ENCODE assay signal across 20 cellular contexts in the genomic region with DNA sequence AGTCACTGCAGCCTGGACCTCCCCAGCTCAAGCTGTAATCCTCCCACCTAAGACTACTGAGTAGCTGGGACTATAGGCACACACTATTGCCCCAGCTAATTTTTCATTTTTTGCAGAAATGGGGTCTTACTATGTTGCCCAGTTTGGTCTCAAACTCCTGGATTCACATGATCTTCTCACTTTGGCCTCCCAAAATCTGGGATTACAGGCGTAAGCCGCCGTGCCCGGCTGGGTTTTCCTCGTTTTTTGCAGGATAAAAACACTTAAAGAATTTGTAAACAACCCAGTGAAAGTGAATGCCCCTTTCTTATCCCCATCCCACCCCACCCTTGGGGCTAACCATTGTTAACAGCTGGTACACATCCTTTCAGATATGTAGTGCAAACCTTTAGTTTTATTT. TPM values are rescaled to one million over a fixed set of nuclear protein-coding genes. Genes with fewer than 3 reads are reported as not detected.
DNase-seq lines count a peak whose midpoint lies in the region; ATAC-seq, FAIRE-seq and TF ChIP-seq lines count a peak whose summit lies in the region.
"Had no signal": no experiment of that assay in that cellular context is flagged by ENCODE, and none has a peak within 500 bp of the region (broad histone marks: within the 10 kb centered on the region; RNA-seq: fewer than 3 reads in every experiment).

No MANE protein-coding gene starts in this region.

- no peak for ATAC-seq in Right ventricle myocardium superior (ENCODE audit: poor library complexity)
- ATAC-seq in K562: no peak
- ATAC-seq in GM18511 (IDR thresholded peaks at IDR 0.05; ENCODE audit: unreplicated experiment): no peak

- H3K9me1 ChIP-seq in K562 (ENCODE audit: control insufficient read depth, insufficient read depth, low read length): no peaks in the 10 kb centered on the region

- no peak overlapping the region for H2AFZ ChIP-seq in K562 (ENCODE audit: low read depth, low read length)
- H2AFZ ChIP-seq: GM23248 had no signal

- H3K4me3 ChIP-seq in left ventricle myocardium inferior: no peak overlapping the region
- H3K4me3 ChIP-seq in K562: no peak overlapping the region
- H3K4me3 ChIP-seq in suprapubic skin: no peak overlapping the region
- H3K4me3 ChIP-seq: GM23248, HAP-1 had no signal

- no peak for TF ChIP-seq POLR2A in K562 (conservative IDR thresholded peaks at IDR 0.05)
- no peak for TF ChIP-seq POLR2A in suprapubic skin (IDR thresholded peaks at IDR 0.05)

- CTCF ChIA-PET in K562 (lab: Yijun Ruan, JAX; ENCODE audit: low intra/inter-chr PET ratio): no interaction called here

- POLR2A ChIA-PET in K562 (lab: Yijun Ruan, JAX): interaction anchor here (0.7 to 2.9 kb wide), 2 partner anchors 15 to 20 kb away, joined by 3 to 15 read pairs; no protein-coding TSS in a partner anchor

- H3K79me2 ChIP-seq in K562 (ENCODE audit: control insufficient read depth, insufficient read depth, low read length): no peaks in the 10 kb centered on the region

- in situ Hi-C loops in K562 (cut with MboI): no loop called here

- intact Hi-C loops in left ventricle myocardium inferior (cut with micrococcal nuclease) (no loop called here), Right ventricle myocardium superior (cut with DNase I) (no loop called here), K562 (cut with micrococcal nuclease) (no loop called here)

- H3K36me3 ChIP-seq in left ventricle myocardium inferior: peaks cover 55% of the 10 kb centered on the region
- H3K36me3 ChIP-seq in K562 (ENCODE audit: control insufficient read depth, insufficient read depth, low read length): peaks cover 39% of the 10 kb centered on the region; the same call in 2 of the 3 replicates
- peaks cover 46% of the 10 kb centered on the region for H3K36me3 ChIP-seq in suprapubic skin

- 80% methylated on average over 5 of the region's 5 CpGs for WGBS in K562 (ENCODE audit: insufficient coverage, low coverage, missing lambda C conversion rate)
- 84% methylated on average over 5 of the region's 5 CpGs for whole genome bisulfite sequencing in suprapubic skin

- BruUV-seq in K562 (replicated peaks; lab: Mats Ljungman, UMichigan): no TSS peak

- H3K27me3 ChIP-seq in left ventricle myocardium inferior (ENCODE audit: low read depth): no peaks in the 10 kb centered on the region
- no peaks in the 10 kb centered on the region for H3K27me3 ChIP-seq in K562 (ENCODE audit: control insufficient read depth in 2 of 2, insufficient read depth in 2 of 2, low read length in 2 of 2)
- no peaks in the 10 kb centered on the region for H3K27me3 ChIP-seq in suprapubic skin

- TF ChIP-seq EP300 in K562 (IDR thresholded peaks at IDR 0.05; ENCODE audit: low read length) (no peak), suprapubic skin (IDR thresholded peaks at IDR 0.05) (no peak)

- H4K20me1 ChIP-seq in K562 (replicated peaks; ENCODE audit: control insufficient read depth, insufficient read depth, low read length): peaks cover 6% of the 10 kb centered on the region; the same call in 1 of the 2 replicates

- H3K9ac ChIP-seq in K562 (ENCODE audit: insufficient read depth in 1 of 2, low read depth in 2 of 2, low read length in 2 of 2): no peak overlapping the region
- H3K9ac ChIP-seq: GM23248 had no signal

- DNase-seq in left ventricle myocardium inferior (no peak), Right ventricle myocardium superior (no peak), K562 (ENCODE audit: extremely low read depth in 1 of 4, low spot score in 3 of 4) (peak in 2 of 4 experiments; percentile 5), suprapubic skin (ENCODE audit: low spot score in 2 of 2) (peak in 1 of 2 donors; percentile 47), hepatic stellate cell (ENCODE audit: low spot score) (no peak)
- DNase-seq: ACHN; Caco-2; CD4-positive, alpha-beta T cell; GM23248; HFFc6; IMR-90 had no signal

- no peak for TF ChIP-seq RAD21 in K562 (CRISPR knock-in tag; conservative IDR thresholded peaks at IDR 0.05 in 1 of 2, IDR thresholded peaks at IDR 0.05 in 1 of 2)

- H3K4me1 ChIP-seq in left ventricle myocardium inferior: peaks cover 73% of the 10 kb centered on the region
- H3K4me1 ChIP-seq in K562 (replicated peaks in 1 of 2; ENCODE audit: control insufficient read depth in 2 of 2, insufficient read depth in 2 of 2, low read length in 2 of 2): peaks cover 0 to 7% of the 10 kb centered on the region in 2 experiments; a peak in 2 of 5 replicates
- H3K4me1 ChIP-seq in suprapubic skin: peaks cover 76% of the 10 kb centered on the region
- H3K4me1 ChIP-seq: Caco-2, HAP-1 had no signal

- TF ChIP-seq CTCF in left ventricle myocardium inferior (IDR thresholded peaks at IDR 0.05; ENCODE audit: borderline replicate concordance) (no peak), K562 (IDR thresholded peaks at IDR 0.05 in 2 of 3, conservative IDR thresholded peaks at IDR 0.05 in 1 of 3; ENCODE audit: insufficient read depth in 2 of 3, low read depth in 1 of 3, low read length in 3 of 3) (no peak), suprapubic skin (IDR thresholded peaks at IDR 0.05) (no peak)

- no peak overlapping the region for H3K4me2 ChIP-seq in K562 (ENCODE audit: insufficient read depth, low read length)

- H3K27ac ChIP-seq in left ventricle myocardium inferior (replicated peaks) (peak overlapping the region; percentile 79), K562 (ENCODE audit: extremely low read depth, low read depth, low read length) (no peak overlapping the region), suprapubic skin (peak overlapping the region; percentile 51)
- H3K27ac ChIP-seq: C4-2B, GM23248 had no signal

- FAIRE-seq in K562 (lab: Jason Lieb, UNC): no peak
- FAIRE-seq: A204.1, D721Med, G401.6, GM12891, HTR-8/SVneo had no signal

- H3K9me3 ChIP-seq in left ventricle myocardium inferior (replicated peaks) (no peaks in the 10 kb centered on the region), K562 (replicated peaks; ENCODE audit: control insufficient read depth, insufficient read depth, low read depth, low read length) (no peaks in the 10 kb centered on the region), suprapubic skin (no peaks in the 10 kb centered on the region)
- H3K9me3 ChIP-seq: Caco-2, HAP-1 had no signal

RNA-seq across cellular contexts. Expression of gene CLTB, which starts 7.7 kb away (rescaled TPM):
- 216 TPM for total RNA-seq in left ventricle myocardium inferior
- total RNA-seq in Right ventricle myocardium superior: 209 TPM
- 8.7 and 27.7 TPM in 2 replicates for total RNA-seq in K562 (2011; cell fraction: chromatin; rRNA removed; ENCODE audit: low replicate concordance)
- 17.0 and 19.1 TPM in 2 replicates for total RNA-seq in K562 (2011; cell fraction: nucleolus; rRNA removed)
- total RNA-seq in K562 (2011; cell fraction: nucleoplasm; rRNA removed): 18.7 and 31.4 TPM in 2 replicates
- total RNA-seq in K562 (2014; rRNA removed): 111 and 117 TPM in 2 replicates
- total RNA-seq in K562 (2014; rRNA removed; fragmentation: Illumina TruSeq; extraction: Trizol): 15.2 and 17.4 TPM in 2 replicates
- 39.0 and 39.7 TPM in 2 replicates for total RNA-seq in K562 (2015; rRNA removed; fragmentation: Illumina TruSeq; extraction: Trizol)
- 54.7 and 69.0 TPM in 2 replicates for total RNA-seq in K562 (2021)
- polyA plus RNA-seq in K562 (2011; rRNA removed): 33.1 and 41.1 TPM in 2 replicates
- 47.3 and 113 TPM in 2 replicates for polyA plus RNA-seq in K562 (2011; cell fraction: cytosol; rRNA removed)
- polyA plus RNA-seq in K562 (2011; cell fraction: nucleus; rRNA removed): 28.1 and 43.0 TPM in 2 replicates
- polyA plus RNA-seq in K562 (2012): 55.6 and 65.9 TPM in 2 replicates
- 31.4 and 55.9 TPM in 2 replicates for polyA plus RNA-seq in K562 (2014; fragmentation: Illumina TruSeq; extraction: Trizol)
- polyA plus RNA-seq in K562 (2014; fragmentation: Nextera tagmentation; extraction: Ambion mirVana): 1 to 10 TPM; 1.8 to 3.5 TPM
- polyA plus RNA-seq in K562 (2014; rRNA removed): 84.2 and 84.6 TPM in 2 replicates
- polyA minus RNA-seq in K562 (2011; rRNA and poly(A)+ RNA removed): 17.0 and 24.2 TPM in 2 replicates
- 25.4 and 28.5 TPM in 2 replicates for polyA minus RNA-seq in K562 (2011; cell fraction: cytosol; rRNA and poly(A)+ RNA removed)
- polyA minus RNA-seq in K562 (2011; cell fraction: nucleus; rRNA and poly(A)+ RNA removed): 7.8 and 8.3 TPM in 2 replicates
- total RNA-seq in suprapubic skin: 100 to 1,000 TPM; 298 to 644 (median 435) TPM

RNA-seq across cellular contexts. Expression of gene HIGD2A, which starts 20.0 kb away (rescaled TPM):
- 217 TPM for total RNA-seq in left ventricle myocardium inferior
- total RNA-seq in Right ventricle myocardium superior: 210 TPM
- 8.9 and 23.0 TPM in 2 replicates for total RNA-seq in K562 (2011; cell fraction: chromatin; rRNA removed; ENCODE audit: low replicate concordance)
- 31.7 and 39.2 TPM in 2 replicates for total RNA-seq in K562 (2011; cell fraction: nucleolus; rRNA removed)
- 38.3 and 59.1 TPM in 2 replicates for total RNA-seq in K562 (2011; cell fraction: nucleoplasm; rRNA removed)
- 193 and 230 TPM in 2 replicates for total RNA-seq in K562 (2014; rRNA removed)
- 86.1 and 94.7 TPM in 2 replicates for total RNA-seq in K562 (2014; rRNA removed; fragmentation: Illumina TruSeq; extraction: Trizol)
- total RNA-seq in K562 (2015; rRNA removed; fragmentation: Illumina TruSeq; extraction: Trizol): 161 and 163 TPM in 2 replicates
- total RNA-seq in K562 (2021): 150 and 154 TPM in 2 replicates
- polyA plus RNA-seq in K562 (2011; rRNA removed): 121 and 166 TPM in 2 replicates
- polyA plus RNA-seq in K562 (2011; cell fraction: cytosol; rRNA removed): 306 and 470 TPM in 2 replicates
- polyA plus RNA-seq in K562 (2011; cell fraction: nucleus; rRNA removed): 70.5 and 75.2 TPM in 2 replicates
- 187 and 315 TPM in 2 replicates for polyA plus RNA-seq in K562 (2012)
- polyA plus RNA-seq in K562 (2014; fragmentation: Illumina TruSeq; extraction: Trizol): 144 and 249 TPM in 2 replicates
- polyA plus RNA-seq in K562 (2014; fragmentation: Nextera tagmentation; extraction: Ambion mirVana): 100 to 1,000 TPM; 232 to 235 TPM
- polyA plus RNA-seq in K562 (2014; rRNA removed): 264 and 272 TPM in 2 replicates
- polyA minus RNA-seq in K562 (2011; rRNA and poly(A)+ RNA removed): 38.5 and 45.4 TPM in 2 replicates
- 64.4 and 107 TPM in 2 replicates for polyA minus RNA-seq in K562 (2011; cell fraction: cytosol; rRNA and poly(A)+ RNA removed)
- polyA minus RNA-seq in K562 (2011; cell fraction: nucleus; rRNA and poly(A)+ RNA removed): 21.5 and 40.7 TPM in 2 replicates
- 100 to 1,000 TPM; 119 to 173 (median 161) TPM for total RNA-seq in suprapubic skin

RNA-seq across cellular contexts. Expression of gene NOP16, which starts 20.2 kb away (rescaled TPM):
- total RNA-seq in left ventricle myocardium inferior (19.1 TPM), Right ventricle myocardium superior (18.7 TPM), K562 (2014; rRNA removed) (92.5 and 116 TPM in 2 replicates), K562 (2014; rRNA removed; fragmentation: Illumina TruSeq; extraction: Trizol) (80.3 and 98.2 TPM in 2 replicates), K562 (2015; rRNA removed; fragmentation: Illumina TruSeq; extraction: Trizol) (143 and 148 TPM in 2 replicates), K562 (2021) (116 and 120 TPM in 2 replicates), suprapubic skin (10 to 100 TPM; 21.9 to 33.9 (median 30.5) TPM)
- total RNA-seq in K562 (2011; cell fraction: chromatin; rRNA removed; ENCODE audit: low replicate concordance): 76.0 and 149 TPM in 2 replicates
- total RNA-seq in K562 (2011; cell fraction: nucleolus; rRNA removed): 135 and 143 TPM in 2 replicates
- 111 and 128 TPM in 2 replicates for total RNA-seq in K562 (2011; cell fraction: nucleoplasm; rRNA removed)
- polyA plus RNA-seq in K562 (2011; rRNA removed) (121 and 136 TPM in 2 replicates), K562 (2014; fragmentation: Illumina TruSeq; extraction: Trizol) (161 and 166 TPM in 2 replicates), K562 (2014; fragmentation: Nextera tagmentation; extraction: Ambion mirVana) (100 to 1,000 TPM; 183 to 342 TPM), K562 (2014; rRNA removed) (174 and 221 TPM in 2 replicates)
- 104 and 115 TPM in 2 replicates for polyA plus RNA-seq in K562 (2011; cell fraction: cytosol; rRNA removed)
- 133 and 168 TPM in 2 replicates for polyA plus RNA-seq in K562 (2011; cell fraction: nucleus; rRNA removed)
- polyA plus RNA-seq in K562 (2012): 49.6 and 125 TPM in 2 replicates
- polyA minus RNA-seq in K562 (2011; rRNA and poly(A)+ RNA removed): 60.7 and 71.9 TPM in 2 replicates
- polyA minus RNA-seq in K562 (2011; cell fraction: cytosol; rRNA and poly(A)+ RNA removed): 42.1 and 58.9 TPM in 2 replicates
- 83.7 and 100 TPM in 2 replicates for polyA minus RNA-seq in K562 (2011; cell fraction: nucleus; rRNA and poly(A)+ RNA removed)

RNA-seq across cellular contexts. Expression of gene FAF2, which starts 39.6 kb away (rescaled TPM):
- total RNA-seq in left ventricle myocardium inferior: 13.0 TPM
- 12.3 TPM for total RNA-seq in Right ventricle myocardium superior
- 48.2 and 98.0 TPM in 2 replicates for total RNA-seq in K562 (2011; cell fraction: chromatin; rRNA removed; ENCODE audit: low replicate concordance)
- 45.0 and 52.5 TPM in 2 replicates for total RNA-seq in K562 (2011; cell fraction: nucleolus; rRNA removed)
- 70.0 and 90.6 TPM in 2 replicates for total RNA-seq in K562 (2011; cell fraction: nucleoplasm; rRNA removed)
- total RNA-seq in K562 (2014; rRNA removed): 25.6 and 29.0 TPM in 2 replicates
- total RNA-seq in K562 (2014; rRNA removed; fragmentation: Illumina TruSeq; extraction: Trizol): 37.8 and 41.6 TPM in 2 replicates
- 35.4 and 36.1 TPM in 2 replicates for total RNA-seq in K562 (2015; rRNA removed; fragmentation: Illumina TruSeq; extraction: Trizol)
- 33.7 and 37.7 TPM in 2 replicates for total RNA-seq in K562 (2021)
- 38.6 and 44.6 TPM in 2 replicates for polyA plus RNA-seq in K562 (2011; rRNA removed)
- 22.1 and 28.9 TPM in 2 replicates for polyA plus RNA-seq in K562 (2011; cell fraction: cytosol; rRNA removed)
- 33.7 and 37.6 TPM in 2 replicates for polyA plus RNA-seq in K562 (2011; cell fraction: nucleus; rRNA removed)
- polyA plus RNA-seq in K562 (2012): 23.2 and 26.6 TPM in 2 replicates
- polyA plus RNA-seq in K562 (2014; fragmentation: Illumina TruSeq; extraction: Trizol): 41.9 and 43.4 TPM in 2 replicates
- 10 to 100 TPM; 25.2 to 32.8 TPM for polyA plus RNA-seq in K562 (2014; fragmentation: Nextera tagmentation; extraction: Ambion mirVana)
- 25.0 and 30.3 TPM in 2 replicates for polyA plus RNA-seq in K562 (2014; rRNA removed)
- 63.2 and 66.8 TPM in 2 replicates for polyA minus RNA-seq in K562 (2011; rRNA and poly(A)+ RNA removed)
- polyA minus RNA-seq in K562 (2011; cell fraction: cytosol; rRNA and poly(A)+ RNA removed): 22.9 and 31.1 TPM in 2 replicates
- polyA minus RNA-seq in K562 (2011; cell fraction: nucleus; rRNA and poly(A)+ RNA removed): 12.4 and 23.8 TPM in 2 replicates
- 10 to 100 TPM; 28.8 to 41.9 (median 37.1) TPM for total RNA-seq in suprapubic skin

RNA-seq across cellular contexts. Expression of gene ARL10, which starts 43.3 kb away (rescaled TPM):
- total RNA-seq in left ventricle myocardium inferior: 6.0 TPM
- 5.5 TPM for total RNA-seq in Right ventricle myocardium superior
- 0.05 and 0.53 TPM in 2 replicates for total RNA-seq in K562 (2011; cell fraction: chromatin; rRNA removed; ENCODE audit: low replicate concordance)
- total RNA-seq in K562 (2011; cell fraction: nucleolus; rRNA removed): not detected in 2 replicates
- 0.07 and 0.08 TPM in 2 replicates for total RNA-seq in K562 (2011; cell fraction: nucleoplasm; rRNA removed)
- 2.0 TPM in 1 of 2 replicates, not detected in the other for total RNA-seq in K562 (2014; rRNA removed)
- total RNA-seq in K562 (2014; rRNA removed; fragmentation: Illumina TruSeq; extraction: Trizol): 0.40 TPM in 1 of 2 replicates, not detected in the other
- total RNA-seq in K562 (2015; rRNA removed; fragmentation: Illumina TruSeq; extraction: Trizol): 0.40 and 0.45 TPM in 2 replicates
- 0.38 and 1.2 TPM in 2 replicates for total RNA-seq in K562 (2021)
- polyA plus RNA-seq in K562 (2011; rRNA removed): 0.01 and 0.11 TPM in 2 replicates
- polyA plus RNA-seq in K562 (2011; cell fraction: cytosol; rRNA removed): under 0.01 TPM in 1 of 2 replicates, not detected in the other
- 0.03 and 0.46 TPM in 2 replicates for polyA plus RNA-seq in K562 (2011; cell fraction: nucleus; rRNA removed)
- 0.03 and 0.34 TPM in 2 replicates for polyA plus RNA-seq in K562 (2012)
- 0.69 TPM in 1 of 2 replicates, not detected in the other for polyA plus RNA-seq in K562 (2014; fragmentation: Illumina TruSeq; extraction: Trizol)
- under 1 TPM; under 0.01 to 0.31 TPM for polyA plus RNA-seq in K562 (2014; fragmentation: Nextera tagmentation; extraction: Ambion mirVana)
- not detected in 2 replicates for polyA plus RNA-seq in K562 (2014; rRNA removed)
- 0.35 TPM in 1 of 2 replicates, not detected in the other for polyA minus RNA-seq in K562 (2011; rRNA and poly(A)+ RNA removed)
- not detected in 2 replicates for polyA minus RNA-seq in K562 (2011; cell fraction: cytosol; rRNA and poly(A)+ RNA removed)
- not detected in 2 replicates for polyA minus RNA-seq in K562 (2011; cell fraction: nucleus; rRNA and poly(A)+ RNA removed)
- total RNA-seq in suprapubic skin: 10 to 100 TPM in 3 of 4 donors, 1 to 10 TPM in 1; 7.1 to 36.4 (median 21.2) TPM
- total RNA-seq: H4 had no signal
